10 cellular contexts compared by ENCODE assay signal in genomic region chr4:120225527-120225926, GRCh38.
DNase-seq lines count a peak whose midpoint lies in the region; ATAC-seq lines count a peak whose summit lies in the region.
"Had no signal": no experiment of that assay in that cellular context is flagged by ENCODE, and none has a peak within 500 bp of the region (broad histone marks: within the 10 kb centered on the region; RNA-seq: fewer than 3 reads in every experiment).

No MANE protein-coding gene starts in this region.

- H3K23ac ChIP-seq in trophoblast cell (ENCODE audit: low read length), result no peak overlapping the region

- intact Hi-C loops in left colon (cut with DNase I, micrococcal nuclease), result no loop called here

- no peaks in the 10 kb centered on the region for H3K36me3 Mint-ChIP-seq in naive thymus-derived CD8-positive, alpha-beta T cell
- H3K36me3 Mint-ChIP-seq: CD4-positive, CD25-positive, alpha-beta regulatory T cell had no signal

- peaks cover 0 to 2% (median 0%) of the 10 kb centered on the region in 4 donors for H3K4me1 Mint-ChIP-seq in naive thymus-derived CD8-positive, alpha-beta T cell
- H3K4me1 Mint-ChIP-seq: CD4-positive, CD25-positive, alpha-beta regulatory T cell had no signal

- no peak overlapping the region for H4K91ac ChIP-seq in trophoblast cell (ENCODE audit: low read depth, low read length)

- H3K27me3 Mint-ChIP-seq in naive thymus-derived CD8-positive, alpha-beta T cell, result peaks cover 5 to 31% (median 9%) of the 10 kb centered on the region in 5 donors
- H3K27me3 Mint-ChIP-seq: CD4-positive, CD25-positive, alpha-beta regulatory T cell had no signal

- H2AK5ac ChIP-seq in trophoblast cell (ENCODE audit: low read length), result no peak overlapping the region

- peak; percentile 98 for ATAC-seq in left colon
- ATAC-seq in GM19328 (IDR thresholded peaks at IDR 0.05; ENCODE audit: unreplicated experiment), result no peak
- no peak for ATAC-seq in naive thymus-derived CD8-positive, alpha-beta T cell

- H3K4ac ChIP-seq in trophoblast cell (ENCODE audit: low read depth, low read length), result no peak overlapping the region

- no peak overlapping the region for H3K4me3 Mint-ChIP-seq in naive thymus-derived CD8-positive, alpha-beta T cell
- H3K4me3 Mint-ChIP-seq: CD4-positive, CD25-positive, alpha-beta regulatory T cell had no signal

- peaks cover 30% of the 10 kb centered on the region for H3K4me1 ChIP-seq in adipocyte (ENCODE audit: control insufficient read depth, insufficient read depth, low read length)
- no peaks in the 10 kb centered on the region for H3K4me1 ChIP-seq in trophoblast cell (ENCODE audit: control insufficient read depth in 1 of 2, insufficient read depth in 2 of 2, low read length in 2 of 2)

- H3K79me2 ChIP-seq in trophoblast cell (ENCODE audit: control insufficient read depth, insufficient read depth, low read length, poor library complexity), result no peaks in the 10 kb centered on the region

- no peak overlapping the region for H2AFZ ChIP-seq in trophoblast cell (ENCODE audit: insufficient read depth, low read length, poor library complexity)

- H4K8ac ChIP-seq in trophoblast cell (ENCODE audit: low read depth, low read length), result no peak overlapping the region

- no peak overlapping the region for H3K4me2 ChIP-seq in trophoblast cell (ENCODE audit: low read length)
- H3K4me2 ChIP-seq: BLaER1 treated with 17β-estradiol and CSF1 and Interleukin-3, amounts not matched to agents 10 nM and 100 nM had no signal

- POLR2A ChIA-PET in naive thymus-derived CD8-positive, alpha-beta T cell (lab: Charles Lee), result no interaction called here

- H3K27ac Mint-ChIP-seq in naive thymus-derived CD8-positive, alpha-beta T cell, result no peak overlapping the region
- H3K27ac Mint-ChIP-seq: CD4-positive, CD25-positive, alpha-beta regulatory T cell had no signal

- H3K27ac ChIP-seq in trophoblast cell (ENCODE audit: low read depth, low read length), result no peak overlapping the region
- H3K27ac ChIP-seq: BLaER1 treated with 17β-estradiol and CSF1 and Interleukin-3, amounts not matched to agents 10 nM and 100 nM had no signal

- H3K36me3 ChIP-seq in adipocyte (ENCODE audit: control insufficient read depth, insufficient read depth, low read length, severe bottlenecking) (no peaks in the 10 kb centered on the region), trophoblast cell (ENCODE audit: control insufficient read depth in 1 of 2, insufficient read depth in 2 of 2, low read length in 2 of 2) (no peaks in the 10 kb centered on the region)
- H3K36me3 ChIP-seq: BLaER1 treated with 17β-estradiol and CSF1 and Interleukin-3, amounts not matched to agents 10 nM and 100 nM had no signal

- peaks cover 0 to 6% (median 0%) of the 10 kb centered on the region in 9 donors for H3K9me3 Mint-ChIP-seq in naive thymus-derived CD8-positive, alpha-beta T cell

- no peak overlapping the region for H2BK120ac ChIP-seq in trophoblast cell (ENCODE audit: insufficient read depth, low read length, poor library complexity)

- H2BK5ac ChIP-seq in trophoblast cell (ENCODE audit: low read depth, low read length, poor library complexity), result no peak overlapping the region

- no peak overlapping the region for H2BK12ac ChIP-seq in trophoblast cell (ENCODE audit: low read length)

- DNase-seq in HuH-7.5 (ENCODE audit: low spot score) (peak; percentile 2), adipocyte (ENCODE audit: low read depth) (no peak), left colon (peak in 1 of 2 donors; percentile 25), trophoblast cell (peak; percentile 1 to 7), NCI-H2107 (lab: John Stamatoyannopoulos, UW) (no peak)
- no peak for DNase-seq in naive thymus-derived CD8-positive, alpha-beta T cell
- DNase-seq: ACHN; CD4-positive, CD25-positive, alpha-beta regulatory T cell had no signal

- no peak overlapping the region for H4K12ac ChIP-seq in trophoblast cell (ENCODE audit: low read depth, low read length)

- H3K4me3 ChIP-seq in adipocyte (ENCODE audit: low read length), result peak overlapping the region; percentile 11
- H3K4me3 ChIP-seq in trophoblast cell (ENCODE audit: low read depth, low read length), result no peak overlapping the region
- H3K4me3 ChIP-seq: BLaER1 treated with 17β-estradiol and CSF1 and Interleukin-3, amounts not matched to agents 10 nM and 100 nM had no signal

- H3K18ac ChIP-seq in trophoblast cell (ENCODE audit: low read length), result no peak overlapping the region

- H3K9me3 ChIP-seq in adipocyte (ENCODE audit: control insufficient read depth, low read length), result peaks cover 5% of the 10 kb centered on the region
- no peaks in the 10 kb centered on the region for H3K9me3 ChIP-seq in trophoblast cell (ENCODE audit: insufficient read depth, low read depth, low read length)
- H3K9me3 ChIP-seq: BLaER1 treated with 17β-estradiol and CSF1 and Interleukin-3, amounts not matched to agents 10 nM and 100 nM had no signal

- no CpG with 5 or more reads among the region's 2 CpGs for WGBS in trophoblast cell (ENCODE audit: extremely low coverage, insufficient coverage, insufficient read length)

- no peak overlapping the region for H3K14ac ChIP-seq in trophoblast cell (ENCODE audit: low read length)

- no peaks in the 10 kb centered on the region for H3K79me1 ChIP-seq in trophoblast cell (ENCODE audit: low read length)

- H3K27me3 ChIP-seq in adipocyte (replicated peaks; ENCODE audit: control insufficient read depth, insufficient read depth, low read length) (no peaks in the 10 kb centered on the region), trophoblast cell (ENCODE audit: insufficient read depth, low read length) (no peaks in the 10 kb centered on the region)
- H3K27me3 ChIP-seq: BLaER1 treated with 17β-estradiol and CSF1 and Interleukin-3, amounts not matched to agents 10 nM and 100 nM had no signal

- H3K9ac ChIP-seq in adipocyte (ENCODE audit: low read length), result no peak overlapping the region
- no peak overlapping the region for H3K9ac ChIP-seq in trophoblast cell (ENCODE audit: low read length)
- H3K9ac ChIP-seq: BLaER1 treated with 17β-estradiol and CSF1 and Interleukin-3, amounts not matched to agents 10 nM and 100 nM had no signal

Comparison
In these comparisons a context has a peak if more than half of its experiments do, and no peak if none do; other contexts are left out.
1. DNase-seq: peak in HuH-7.5 (single experiment) and trophoblast cell (2 of 2); none in adipocyte (single experiment), NCI-H2107 (single experiment) and naive thymus-derived CD8-positive, alpha-beta T cell (0 of 10).